In the genomic region with DNA sequence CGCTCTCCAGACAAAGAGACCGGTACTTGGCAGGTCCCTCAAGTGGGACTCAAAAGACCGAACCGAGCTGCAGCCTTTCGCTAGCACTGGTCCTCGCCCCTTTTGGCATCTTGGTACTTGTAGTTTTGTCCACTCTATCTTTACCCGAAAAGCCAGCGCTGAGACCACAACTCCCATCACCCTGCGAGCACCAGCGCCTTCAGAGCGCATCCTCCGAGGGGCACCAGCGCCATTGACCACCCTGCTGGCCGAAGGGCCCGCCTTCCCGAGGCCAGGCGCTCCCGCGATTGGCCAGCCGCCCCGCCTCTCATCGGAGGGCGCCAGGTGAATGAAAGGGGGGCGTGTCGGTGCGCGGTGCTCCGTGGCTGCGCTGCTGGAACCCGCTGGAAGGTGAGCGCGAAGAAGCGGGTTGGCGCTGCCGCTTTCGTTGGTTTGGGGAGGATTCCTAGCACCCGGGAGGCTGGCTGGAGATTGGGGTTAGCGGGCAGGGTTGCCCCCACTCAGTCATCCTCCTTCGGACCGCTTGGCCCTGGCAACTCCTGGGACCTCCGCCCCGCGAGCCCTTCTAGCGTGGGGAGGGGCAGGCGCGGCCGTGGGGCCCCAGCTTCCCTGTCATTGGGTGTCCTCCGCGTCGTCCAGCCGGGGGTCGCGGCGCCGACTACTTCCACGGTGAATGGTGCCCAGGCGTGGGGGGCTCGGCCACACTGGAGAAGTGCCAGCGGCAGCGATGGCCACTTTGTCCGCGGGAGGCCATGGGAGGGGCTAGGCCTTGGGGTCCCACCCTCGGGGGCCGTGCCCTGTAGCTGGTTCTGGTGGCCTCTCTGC, we compare ENCODE assay signal across 8 cellular contexts. TPM values are rescaled to one million over a fixed set of nuclear protein-coding genes. Genes with fewer than 3 reads are reported as not detected.
DNase-seq lines count a peak whose midpoint lies in the region; ATAC-seq, FAIRE-seq and TF ChIP-seq lines count a peak whose summit lies in the region.

A gene (plus strand): TSS at position 357 of the 825 bp plus-strand sequence. CDS start 5,553 bp downstream, outside the sequence.

- H3K4me1 Mint-ChIP-seq in naive B cell = peaks cover 16 to 23% (median 21%) of the 10 kb centered on the region in 3 donors

- H3K27ac ChIP-seq in substantia nigra (ENCODE audit: low read depth, low read length, poor library complexity, severe bottlenecking) = peak within 1 kb of the TSS; percentile 21

- H3K27me3 Mint-ChIP-seq in naive B cell = peaks cover 33 to 53% (median 51%) of the 10 kb centered on the region in 3 donors

- no peak for TF ChIP-seq POLR2A in GM12891 (IDR thresholded peaks at IDR 0.05; ENCODE audit: low read depth, low read length)

- peak within 1 kb of the TSS; percentile 35 to 55 for H3K4me3 ChIP-seq in foreskin fibroblast (ENCODE audit: low read depth in 1 of 2, low read length in 2 of 2)

- ATAC-seq in naive B cell (ENCODE audit: low read depth in 2 of 2) (peak; percentile 56 to 60), HG03354 (IDR thresholded peaks at IDR 0.05; ENCODE audit: poor library complexity, severe bottlenecking, unreplicated experiment) (no peak)

- FAIRE-seq in GM12891 (lab: Jason Lieb, UNC) = peak; percentile 71

- peaks cover 0 to 3% (median 1%) of the 10 kb centered on the region in 7 donors for H3K9me3 Mint-ChIP-seq in naive B cell

- peak within 1 kb of the TSS; percentile 73 to 94 (median 88) for H3K4me3 Mint-ChIP-seq in naive B cell

- no peak for TF ChIP-seq CTCF in foreskin fibroblast (IDR thresholded peaks at IDR 0.05; ENCODE audit: low read depth, low read length)

- no peaks in the 10 kb centered on the region for H3K36me3 Mint-ChIP-seq in naive B cell

- peak; percentile 62 for DNase-seq in GM12891 (ENCODE audit: insufficient read length, low spot score)
- DNase-seq in NCI-H510A (lab: John Stamatoyannopoulos, UW) = peak; percentile 88
- peak; percentile 29 for DNase-seq in activated gamma-delta T cell treated with Interleukin-2 at 50 U/mL for 16 hours
- peak; percentile 10 to 68 for DNase-seq in foreskin fibroblast
- peak; percentile 25 for DNase-seq in naive B cell
- DNase-seq in substantia nigra (lab: John Stamatoyannopoulos, UW) = peak; percentile 15 to 93 (median 76)
- no peak for DNase-seq in effector CD8-positive, alpha-beta T cell (lab: John Stamatoyannopoulos, UW)

- peak within 1 kb of the TSS in 5 of 6 donors; percentile 23 to 88 (median 83) for H3K27ac Mint-ChIP-seq in naive B cell

TF ChIP-seq in GM12891, 5 proteins besides CTCF, POLR2A, EP300 and RAD21:
- TF ChIP-seq SPI1 (IDR thresholded peaks at IDR 0.05; ENCODE audit: low read depth, low read length) (no peak), POLR2AphosphoS5 (IDR thresholded peaks at IDR 0.05; ENCODE audit: low read depth, low read length) (no peak)
TF ChIP-seq in GM12891: peak in this region for 0.

RNA-seq across cellular contexts. Expression of the gene that starts here (rescaled TPM):
- polyA plus RNA-seq in GM12891 (2012; ENCODE audit: low read depth, missing spikeins) = 0.04 TPM
- polyA plus RNA-seq in naive B cell (ENCODE audit: low read depth in 6 of 6) = not detected

Comparison
In these comparisons a context has a peak if more than half of its experiments do, and no peak if none do; other contexts are left out.
1. Peak in DNase-seq and ATAC-seq in naive B cell; RNA of the gene not detected or under 1 TPM.